ENCODE assay signal across 8 cellular contexts in genomic region chr17:48026503-48027321, GRCh38. TPM values are rescaled to one million over a fixed set of nuclear protein-coding genes. Genes with fewer than 3 reads are reported as not detected.
DNase-seq lines count a peak whose midpoint lies in the region; ATAC-seq and TF ChIP-seq lines count a peak whose summit lies in the region.

No MANE protein-coding gene starts in this region.

- peaks cover 21% of the 10 kb centered on the region for H3K27me3 Mint-ChIP-seq in activated CD8-positive, alpha-beta T cell treated with anti-CD3 and anti-CD28 coated beads for 36 hours
- peaks cover 10% of the 10 kb centered on the region for H3K27me3 Mint-ChIP-seq in memory B cell

- no peak overlapping the region for H3K4me3 Mint-ChIP-seq in activated CD8-positive, alpha-beta T cell treated with anti-CD3 and anti-CD28 coated beads for 36 hours
- H3K4me3 Mint-ChIP-seq in memory B cell = peak overlapping the region; percentile 22

- intact Hi-C loops in activated CD8-positive, alpha-beta T cell treated with anti-CD3 and anti-CD28 coated beads for 36 hours (cut with micrococcal nuclease) = loop anchor here (1.0 to 2.0 kb wide), 2 partner anchors 48 to 104 kb away; no protein-coding TSS in a partner anchor

- CTCF ChIA-PET in activated CD8-positive, alpha-beta T cell treated with anti-CD3 and anti-CD28 coated beads for 36 hours (lab: Charles Lee) = interaction anchor here (0.6 to 7.3 kb wide), 33 partner anchors 8 to 610 kb away, joined by 3 to 283 read pairs (median 6); partner anchors contain the start of genes COPZ2, HOXB5, NFE2L1 and SNX11

- H3K27me3 ChIP-seq in HL-60 (ENCODE audit: insufficient read depth, poor library complexity, severe bottlenecking) = no peaks in the 10 kb centered on the region

- peaks cover 28% of the 10 kb centered on the region for H3K4me1 Mint-ChIP-seq in activated CD8-positive, alpha-beta T cell treated with anti-CD3 and anti-CD28 coated beads for 36 hours (ENCODE audit: low read depth)
- H3K4me1 Mint-ChIP-seq in memory B cell = peaks cover 30% of the 10 kb centered on the region

- no peak overlapping the region for H3K27ac Mint-ChIP-seq in activated CD8-positive, alpha-beta T cell treated with anti-CD3 and anti-CD28 coated beads for 36 hours
- no peak overlapping the region for H3K27ac Mint-ChIP-seq in memory B cell

- peak; percentile 47 for ATAC-seq in activated CD8-positive, alpha-beta T cell treated with anti-CD3 and anti-CD28 coated beads for 36 hours
- ATAC-seq in memory B cell (ENCODE audit: low read depth) (peak; percentile 25), HG02642 (IDR thresholded peaks at IDR 0.05; ENCODE audit: poor library complexity, unreplicated experiment) (no peak)

- no peak overlapping the region for H3K4me3 ChIP-seq in HL-60 (replicated peaks; ENCODE audit: insufficient read depth, low read length)

- peak; percentile 91 for DNase-seq in DMS53 treated with DMSO at 0.1 percent for 48 hours (lab: John Stamatoyannopoulos, UW; ENCODE audit: unreplicated experiment)
- peak; percentile 75 to 79 for DNase-seq in HL-60 (ENCODE audit: low read depth in 1 of 2, low spot score in 1 of 2)
- peak; percentile 95 for DNase-seq in NCI-H82 (lab: John Stamatoyannopoulos, UW)
- peak; percentile 91 for DNase-seq in activated CD8-positive, alpha-beta T cell treated with anti-CD3 and anti-CD28 coated beads for 36 hours
- peak; percentile 58 for DNase-seq in effector CD8-positive, alpha-beta T cell (lab: John Stamatoyannopoulos, UW)
- peak; percentile 74 to 78 for DNase-seq in memory B cell (ENCODE audit: low spot score in 2 of 2)
- DNase-seq in stimulated activated CD8-positive, alpha-beta memory T cell treated with anti-CD3 and anti-CD28 coated beads, Interleukin-12 subunit alpha, Interleukin-12 subunit beta, amount 100 ng/mL, for 4 hours (ENCODE audit: low read depth) = peak; percentile 54

- no peak overlapping the region for H3K27ac ChIP-seq in HL-60 (replicated peaks)

- POLR2A ChIA-PET in activated CD8-positive, alpha-beta T cell treated with anti-CD3 and anti-CD28 coated beads for 36 hours (lab: Charles Lee) = interaction anchor here (0.9 to 2.1 kb wide), 9 partner anchors 19 to 81 kb away, joined by 3 to 10 read pairs (median 4); partner anchors contain the start of gene SNX11

- no peaks in the 10 kb centered on the region for H3K9me3 Mint-ChIP-seq in activated CD8-positive, alpha-beta T cell treated with anti-CD3 and anti-CD28 coated beads for 36 hours
- no peaks in the 10 kb centered on the region for H3K9me3 Mint-ChIP-seq in memory B cell

- H3K36me3 Mint-ChIP-seq in activated CD8-positive, alpha-beta T cell treated with anti-CD3 and anti-CD28 coated beads for 36 hours (ENCODE audit: low read depth) = no peaks in the 10 kb centered on the region
- no peaks in the 10 kb centered on the region for H3K36me3 Mint-ChIP-seq in memory B cell

- peak; percentile 92 for TF ChIP-seq CTCF in HL-60 (IDR thresholded peaks at IDR 0.05; ENCODE audit: insufficient read depth, low read length)
- peak; percentile 78 for TF ChIP-seq CTCF in activated CD8-positive, alpha-beta T cell treated with anti-CD3 and anti-CD28 coated beads for 36 hours (IDR thresholded peaks at IDR 0.05)

RNA-seq across cellular contexts. Expression of gene COPZ2, which starts 10.9 kb away (rescaled TPM):
- total RNA-seq in activated CD8-positive, alpha-beta T cell treated with anti-CD3 and anti-CD28 coated beads for 36 hours = 1 to 10 TPM; 4.3 to 4.6 TPM

RNA-seq across cellular contexts. Expression of gene NFE2L1, which starts 21.4 kb away (rescaled TPM):
- 10 to 100 TPM; 88.3 to 90.3 TPM for total RNA-seq in activated CD8-positive, alpha-beta T cell treated with anti-CD3 and anti-CD28 coated beads for 36 hours

RNA-seq across cellular contexts. Expression of gene CDK5RAP3, which starts 55.8 kb away (rescaled TPM):
- 100 to 1,000 TPM; 161 to 171 TPM for total RNA-seq in activated CD8-positive, alpha-beta T cell treated with anti-CD3 and anti-CD28 coated beads for 36 hours
